ENCODE assay signal across 2 cellular contexts in genomic region chr4:16931906-16932305, GRCh38.
TF ChIP-seq lines count a peak whose summit lies in the region.

No MANE protein-coding gene starts in this region.

TF ChIP-seq in liver, 16 proteins besides CTCF, POLR2A, EP300 and RAD21 (continued from another document):
- TF ChIP-seq ATF3 (IDR thresholded peaks at IDR 0.05) (peak; percentile 19), RXRA (IDR thresholded peaks at IDR 0.05) (no peak)
TF ChIP-seq in liver: peak in this region for 2.

TF ChIP-seq in HepG2, 621 proteins besides CTCF, POLR2A, EP300 and RAD21:
- no peak for TF ChIP-seq ZNF280D (CRISPR knock-in tag; IDR thresholded peaks at IDR 0.05)
- no peak for TF ChIP-seq TGIF2 (CRISPR knock-in tag; IDR thresholded peaks at IDR 0.05)
- TF ChIP-seq SCMH1 (CRISPR knock-in tag; IDR thresholded peaks at IDR 0.05; ENCODE audit: borderline replicate concordance): no peak
- TF ChIP-seq ZNF317 (CRISPR knock-in tag; IDR thresholded peaks at IDR 0.05): no peak
- TF ChIP-seq ZNF687 (CRISPR knock-in tag; IDR thresholded peaks at IDR 0.05): no peak
- no peak for TF ChIP-seq ZSCAN30 (CRISPR knock-in tag; IDR thresholded peaks at IDR 0.05)
- no peak for TF ChIP-seq HINFP (CRISPR knock-in tag; IDR thresholded peaks at IDR 0.05; ENCODE audit: low read depth)
- TF ChIP-seq ZFP41 (CRISPR knock-in tag; IDR thresholded peaks at IDR 0.05; ENCODE audit: borderline replicate concordance): no peak
- TF ChIP-seq REPIN1 (CRISPR knock-in tag; IDR thresholded peaks at IDR 0.05; ENCODE audit: borderline replicate concordance, low read depth): no peak
- TF ChIP-seq ZNF672 (CRISPR knock-in tag; IDR thresholded peaks at IDR 0.05): no peak
- TF ChIP-seq MAFF (IDR thresholded peaks at IDR 0.05; ENCODE audit: low read depth, low read length): no peak
